Comparison of ENCODE assay signal across 10 cellular contexts in genomic region chr22:39954584-39955055, GRCh38.
DNase-seq lines count a peak whose midpoint lies in the region; ATAC-seq and FAIRE-seq lines count a peak whose summit lies in the region.
"Had no signal": no experiment of that assay in that cellular context is flagged by ENCODE, and none has a peak within 500 bp of the region (broad histone marks: within the 10 kb centered on the region; RNA-seq: fewer than 3 reads in every experiment).

No MANE protein-coding gene starts in this region.

- H3K4me1 Mint-ChIP-seq in activated naive CD8-positive, alpha-beta T cell (ENCODE audit: low read depth) = peaks cover 93% of the 10 kb centered on the region

- H3K27ac ChIP-seq in caudate nucleus (ENCODE audit: low read depth, low read length) = no peak overlapping the region
- H3K27ac ChIP-seq: prostate gland had no signal

- peak; percentile 15 for DNase-seq in stimulated activated naive CD4-positive, alpha-beta T cell treated with Interleukin-2 at 50 U/mL for 16 hours (lab: John Stamatoyannopoulos, UW)
- no peak for DNase-seq in stimulated activated naive CD4-positive, alpha-beta T cell (lab: John Stamatoyannopoulos, UW)
- peak; percentile 50 for DNase-seq in globus pallidus (ENCODE audit: low spot score)
- peak; percentile 84 for DNase-seq in urothelium cell line (ENCODE audit: low spot score)
- DNase-seq in NCI-H187 treated with DMSO at 0.1 percent for 48 hours (lab: John Stamatoyannopoulos, UW) = no peak
- no peak for DNase-seq in caudate nucleus (lab: John Stamatoyannopoulos, UW)

- H3K27ac Mint-ChIP-seq in activated naive CD8-positive, alpha-beta T cell = peak overlapping the region; percentile 97

- peaks cover 4% of the 10 kb centered on the region for H3K9me3 Mint-ChIP-seq in activated naive CD8-positive, alpha-beta T cell (ENCODE audit: low read depth)

- peaks cover 34% of the 10 kb centered on the region for H3K36me3 Mint-ChIP-seq in activated naive CD8-positive, alpha-beta T cell

- FAIRE-seq in urothelium cell line (lab: Jason Lieb, UNC) = no peak
- FAIRE-seq: keratinocyte had no signal

- H3K27me3 Mint-ChIP-seq in activated naive CD8-positive, alpha-beta T cell = no peaks in the 10 kb centered on the region

- peak overlapping the region; percentile 38 for H3K4me3 Mint-ChIP-seq in activated naive CD8-positive, alpha-beta T cell

- no peak for ATAC-seq in GM19397 (IDR thresholded peaks at IDR 0.05; ENCODE audit: unreplicated experiment)

Comparison
In these comparisons a context has a peak if more than half of its experiments do, and no peak if none do; other contexts are left out.
1. DNase-seq: peak in stimulated activated naive CD4-positive, alpha-beta T cell treated with Interleukin-2 at 50 U/mL for 16 hours (single experiment), globus pallidus (single experiment) and urothelium cell line (single experiment); none in stimulated activated naive CD4-positive, alpha-beta T cell (0 of 6), NCI-H187 treated with DMSO at 0.1 percent for 48 hours (single experiment) and caudate nucleus (0 of 61).